Comparison of ENCODE assay signal across 20 cellular contexts in genomic region chr20:53853451-53853713, GRCh38.
DNase-seq lines count a peak whose midpoint lies in the region; ATAC-seq, FAIRE-seq and TF ChIP-seq lines count a peak whose summit lies in the region.
"Had no signal": no experiment of that assay in that cellular context is flagged by ENCODE, and none has a peak within 500 bp of the region (broad histone marks: within the 10 kb centered on the region; RNA-seq: fewer than 3 reads in every experiment).

No MANE protein-coding gene starts in this region.

- no TSS peak for BruUV-seq in HepG2 (replicated peaks; lab: Mats Ljungman, UMichigan)

- no peaks in the 10 kb centered on the region for H3K36me3 Mint-ChIP-seq in dendritic cell treated with granulocyte-macrophage colony-stimulating factor and Interleukin-4, amounts not matched to agents 40 ng/mL and 50 ng/mL, for 4 days (ENCODE audit: low read depth)
- no peaks in the 10 kb centered on the region for H3K36me3 Mint-ChIP-seq in activated T-cell treated with anti-CD3 and anti-CD28 coated beads, Interleukin-2, amount 50 U/mL, for 4 hours (ENCODE audit: insufficient read depth)
- H3K36me3 Mint-ChIP-seq: CD4-positive, alpha-beta memory T cell had no signal

- H3K9me3 ChIP-seq in HepG2 (ENCODE audit: low read length) (no peaks in the 10 kb centered on the region), right lobe of liver (no peaks in the 10 kb centered on the region), parathyroid adenoma (ENCODE audit: control insufficient read depth, low read length) (no peaks in the 10 kb centered on the region)

- H3K27me3 Mint-ChIP-seq in dendritic cell treated with granulocyte-macrophage colony-stimulating factor and Interleukin-4, amounts not matched to agents 40 ng/mL and 50 ng/mL, for 4 days: no peaks in the 10 kb centered on the region
- H3K27me3 Mint-ChIP-seq in activated T-cell treated with anti-CD3 and anti-CD28 coated beads, Interleukin-2, amount 50 U/mL, for 4 hours (ENCODE audit: low read depth): no peaks in the 10 kb centered on the region
- H3K27me3 Mint-ChIP-seq: B cell; CD4-positive, alpha-beta memory T cell had no signal

- in situ Hi-C loops in HepG2 (cut with HindIII; ENCODE audit: extremely low pct_ligation_motif_present, low pct_unique_long_range_greater_than_20kb): no loop called here

- TF ChIP-seq POLR2A in HepG2 (IDR thresholded peaks at IDR 0.05; ENCODE audit: insufficient read depth in 1 of 2, low read depth in 2 of 2, low read length in 2 of 2): no peak
- TF ChIP-seq POLR2A in right lobe of liver (IDR thresholded peaks at IDR 0.05): no peak

- no peaks in the 10 kb centered on the region for H4K20me1 ChIP-seq in HepG2 (ENCODE audit: insufficient read depth, low read length)

- intact Hi-C loops in HepG2 (cut with micrococcal nuclease; ENCODE audit: unreplicated experiment): no loop called here
- intact Hi-C loops in right lobe of liver (cut with DNase I): no loop called here
- intact Hi-C loops in dendritic cell treated with granulocyte-macrophage colony-stimulating factor and Interleukin-4, amounts not matched to agents 40 ng/mL and 50 ng/mL, for 4 days (cut with micrococcal nuclease): loop anchor here (10.0 kb wide), 1 partner anchor 279 kb away; no protein-coding TSS in a partner anchor

- FAIRE-seq in HepG2 (lab: Jason Lieb, UNC): no peak
- FAIRE-seq: D721Med, G401.6, GM12891 had no signal

- H3K4me1 ChIP-seq in HepG2 (ENCODE audit: insufficient read depth, low read length): peaks cover 44% of the 10 kb centered on the region
- H3K4me1 ChIP-seq in right lobe of liver: no peaks in the 10 kb centered on the region
- H3K4me1 ChIP-seq in parathyroid adenoma: peaks cover 27% of the 10 kb centered on the region

- H3K4me1 Mint-ChIP-seq in dendritic cell treated with granulocyte-macrophage colony-stimulating factor and Interleukin-4, amounts not matched to agents 40 ng/mL and 50 ng/mL, for 4 days (ENCODE audit: low read depth): peaks cover 64% of the 10 kb centered on the region
- peaks cover 25% of the 10 kb centered on the region for H3K4me1 Mint-ChIP-seq in activated T-cell treated with anti-CD3 and anti-CD28 coated beads, Interleukin-2, amount 50 U/mL, for 4 hours (ENCODE audit: low read depth)

- H3K9ac ChIP-seq in HepG2 (ENCODE audit: insufficient read depth, low read depth, low read length) (no peak overlapping the region), parathyroid adenoma (no peak overlapping the region)

- CTCF ChIA-PET in HepG2 (lab: Yijun Ruan, JAX; ENCODE audit: low intra/inter-chr PET ratio, low total read pairs): no interaction called here

- no peak overlapping the region for H2AFZ ChIP-seq in HepG2 (ENCODE audit: low read length)
- peak overlapping the region; percentile 21 for H2AFZ ChIP-seq in parathyroid adenoma

- peak overlapping the region; percentile 12; the same call in 1 of the 2 replicates for H3K4me2 ChIP-seq in HepG2 (ENCODE audit: low read depth, low read length)
- no peak overlapping the region for H3K4me2 ChIP-seq in parathyroid adenoma (ENCODE audit: low read length)

- peak overlapping the region; percentile 68 for H3K27ac Mint-ChIP-seq in dendritic cell treated with granulocyte-macrophage colony-stimulating factor and Interleukin-4, amounts not matched to agents 40 ng/mL and 50 ng/mL, for 4 days
- H3K27ac Mint-ChIP-seq: B cell, HFFc6 had no signal

- H3K36me3 ChIP-seq in HepG2 (replicated peaks in 1 of 2; ENCODE audit: control insufficient read depth in 1 of 2, insufficient read depth in 2 of 2, low read length in 2 of 2) (no peaks in the 10 kb centered on the region), right lobe of liver (no peaks in the 10 kb centered on the region), parathyroid adenoma (ENCODE audit: control insufficient read depth, insufficient read depth, low read length) (no peaks in the 10 kb centered on the region)

- ATAC-seq in HepG2 (no peak), right lobe of liver (no peak), GM18861 (IDR thresholded peaks at IDR 0.05; ENCODE audit: unreplicated experiment) (no peak)
- no peak for ATAC-seq in activated T-cell treated with anti-CD3 and anti-CD28 coated beads, Interleukin-2, amount 50 U/mL, for 4 hours

- H3K9me3 Mint-ChIP-seq in dendritic cell treated with granulocyte-macrophage colony-stimulating factor and Interleukin-4, amounts not matched to agents 40 ng/mL and 50 ng/mL, for 4 days: no peaks in the 10 kb centered on the region
- H3K9me3 Mint-ChIP-seq in activated T-cell treated with anti-CD3 and anti-CD28 coated beads, Interleukin-2, amount 50 U/mL, for 4 hours: no peaks in the 10 kb centered on the region
- H3K9me3 Mint-ChIP-seq: CD4-positive, alpha-beta memory T cell; HFFc6 had no signal

- TF ChIP-seq RAD21 in HepG2 (CRISPR knock-in tag; IDR thresholded peaks at IDR 0.05): no peak

- H3K4me3 Mint-ChIP-seq in dendritic cell treated with granulocyte-macrophage colony-stimulating factor and Interleukin-4, amounts not matched to agents 40 ng/mL and 50 ng/mL, for 4 days: no peak overlapping the region
- H3K4me3 Mint-ChIP-seq in activated T-cell treated with anti-CD3 and anti-CD28 coated beads, Interleukin-2, amount 50 U/mL, for 4 hours: no peak overlapping the region
- H3K4me3 Mint-ChIP-seq: B cell; CD4-positive, alpha-beta memory T cell; HFFc6 had no signal

- H3K79me2 ChIP-seq in HepG2 (ENCODE audit: insufficient read depth, low read length): no peaks in the 10 kb centered on the region
- H3K79me2 ChIP-seq in parathyroid adenoma: no peaks in the 10 kb centered on the region

- no peak for DNase-seq in HepG2 (ENCODE audit: low spot score)
- DNase-seq in right lobe of liver: no peak
- DNase-seq in activated T-cell treated with anti-CD3 and anti-CD28 coated beads, Interleukin-2, amount 50 U/mL, for 4 hours: no peak
- no peak for DNase-seq in kidney tubule cell (ENCODE audit: low spot score)
- DNase-seq in stimulated activated CD4-positive, alpha-beta T cell treated with anti-CD3 and anti-CD28 coated beads, Interleukin-4, amount 100 ng/mL, for 4 hours: no peak
- DNase-seq: 8988T; C1 segment of cervical spinal cord; CD4-positive, alpha-beta memory T cell; DMS153; DMS79 treated with DMSO at 0.1 percent for 48 hours; EL; HCEC 1CT; HFFc6 had no signal

- TF ChIP-seq EP300 in HepG2 (IDR thresholded peaks at IDR 0.05; ENCODE audit: low read depth in 2 of 2, low read length in 2 of 2) (no peak), HepG2 (CRISPR knock-in tag; IDR thresholded peaks at IDR 0.05; ENCODE audit: borderline replicate concordance) (no peak)

- no peak overlapping the region for H3K27ac ChIP-seq in HepG2 (ENCODE audit: extremely low read length, insufficient read depth, low read length)
- H3K27ac ChIP-seq in right lobe of liver: no peak overlapping the region
- peak overlapping the region; percentile 89 for H3K27ac ChIP-seq in parathyroid adenoma

- POLR2A ChIA-PET in HepG2 (lab: Yijun Ruan, JAX): no interaction called here

- H3K4me3 ChIP-seq in HepG2 (replicated peaks in 1 of 3; ENCODE audit: insufficient read depth in 1 of 3, low read depth in 2 of 3, low read length in 3 of 3) (no peak overlapping the region), right lobe of liver (no peak overlapping the region), parathyroid adenoma (ENCODE audit: low read depth, low read length) (no peak overlapping the region)

- no peaks in the 10 kb centered on the region for H3K27me3 ChIP-seq in HepG2 (ENCODE audit: control insufficient read depth in 1 of 2, insufficient read depth in 2 of 2, low read length in 2 of 2)
- H3K27me3 ChIP-seq in right lobe of liver: no peaks in the 10 kb centered on the region
- no peaks in the 10 kb centered on the region for H3K27me3 ChIP-seq in parathyroid adenoma (ENCODE audit: control insufficient read depth, insufficient read depth, low read length)

- no peak for TF ChIP-seq CTCF in HepG2 (CRISPR knock-in tag; IDR thresholded peaks at IDR 0.05)
- no peak for TF ChIP-seq CTCF in right lobe of liver (IDR thresholded peaks at IDR 0.05)
- no peak for TF ChIP-seq CTCF in parathyroid adenoma (IDR thresholded peaks at IDR 0.05)

TF ChIP-seq in HepG2, 621 proteins besides CTCF, POLR2A, EP300 and RAD21:
- TF ChIP-seq THAP8 (CRISPR knock-in tag; IDR thresholded peaks at IDR 0.05; ENCODE audit: borderline replicate concordance) (no peak), ZNF660 (CRISPR knock-in tag; IDR thresholded peaks at IDR 0.05; ENCODE audit: borderline replicate concordance, low read depth) (no peak), HDAC6 (IDR thresholded peaks at IDR 0.05; ENCODE audit: low read depth, low read length) (no peak), PCBP1 (IDR thresholded peaks at IDR 0.05; ENCODE audit: borderline replicate concordance, low read depth, low read length) (0 out of 2 replicates have a peak, but pooled peaks have one; percentile 49), ZSCAN25 (CRISPR knock-in tag; IDR thresholded peaks at IDR 0.05) (no peak), HNRNPK (IDR thresholded peaks at IDR 0.05; ENCODE audit: low read depth, low read length, poor library complexity, severe bottlenecking) (peak; percentile 57), GABPA (IDR thresholded peaks at IDR 0.05; ENCODE audit: low read depth, low read length) (no peak), GABPA (CRISPR knock-in tag; IDR thresholded peaks at IDR 0.05; ENCODE audit: low read depth) (no peak)
TF ChIP-seq in HepG2: peak in this region for 2.
